In the genomic region with DNA sequence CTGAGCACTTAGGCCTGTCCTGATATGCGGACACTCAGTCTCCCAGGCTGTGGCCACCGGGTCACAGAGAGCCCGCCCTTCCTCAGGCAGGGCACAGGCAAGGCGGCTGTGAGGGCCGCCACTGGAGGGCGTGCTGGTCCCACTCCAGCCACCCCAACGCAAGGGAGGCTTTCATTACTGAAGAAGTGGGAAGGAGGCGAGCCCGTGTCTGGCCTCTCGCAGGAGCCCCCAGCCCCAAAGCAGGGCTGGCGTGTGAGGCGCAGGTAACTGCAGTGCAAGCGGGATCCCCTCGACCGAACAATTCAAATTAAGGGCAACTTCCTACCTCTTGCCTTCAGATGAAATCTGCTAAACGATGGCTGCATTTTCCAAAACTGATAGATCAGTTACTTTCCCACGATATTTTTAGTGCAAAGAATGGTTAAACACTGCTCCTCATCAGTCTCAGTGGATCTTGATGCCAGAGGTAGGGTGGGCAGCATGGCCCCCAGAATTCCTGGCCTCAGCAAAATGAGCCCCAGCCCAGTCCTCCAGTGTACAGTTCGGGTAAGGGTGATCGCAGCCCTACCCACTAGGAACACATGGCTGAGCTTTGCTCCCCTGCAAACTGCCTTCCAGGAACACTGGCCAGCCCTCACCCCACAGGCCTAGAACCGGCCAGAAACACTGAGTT, we compare ENCODE assay signal across 8 cellular contexts.
DNase-seq lines count a peak whose midpoint lies in the region; ATAC-seq and TF ChIP-seq lines count a peak whose summit lies in the region.

No MANE protein-coding gene starts in this region.

- H3K27ac Mint-ChIP-seq in MCF 10A (ENCODE audit: low read depth, unreplicated experiment) (no peak overlapping the region), nephron (peak overlapping the region in 1 of 3 experiments; percentile 26)

- TF ChIP-seq CTCF in MCF 10A (IDR thresholded peaks at IDR 0.05; ENCODE audit: unreplicated experiment): peak; percentile 83
- no peak for TF ChIP-seq CTCF in breast epithelium (IDR thresholded peaks at IDR 0.05)
- TF ChIP-seq CTCF in nephron (IDR thresholded peaks at IDR 0.05; ENCODE audit: unreplicated experiment in 3 of 3): peak; percentile 45 to 70 (median 51)

- intact Hi-C loops in MCF 10A (cut with micrococcal nuclease) (loop anchor here (1.0 to 10.0 kb wide), 3 partner anchors 30 to 252 kb away; no protein-coding TSS in a partner anchor), breast epithelium (cut with DNase I; ENCODE audit: low total_unique reads) (loop anchor here (10.0 kb wide), 1 partner anchor 392 kb away; a partner anchor contains a TSS), aorta (cut with DNase I) (no loop called here)

- CTCF ChIA-PET in MCF 10A (lab: Yijun Ruan, JAX): interaction anchor here (0.6 to 2.0 kb wide), 7 partner anchors 9 to 388 kb away, joined by 3 to 5 read pairs (median 3); no protein-coding TSS in a partner anchor

- BruUV-seq in MCF 10A (replicated peaks; lab: Mats Ljungman, UMichigan): no TSS peak

- DNase-seq in MCF 10A (ENCODE audit: unreplicated experiment) (peak; percentile 72), breast epithelium (ENCODE audit: low spot score in 2 of 2) (no peak), NCI-H510A (lab: John Stamatoyannopoulos, UW) (peak; percentile 57), cerebellar cortex (ENCODE audit: low spot score) (peak; percentile 22), aorta (no peak)

- H3K4me1 ChIP-seq in breast epithelium (no peaks in the 10 kb centered on the region), aorta (ENCODE audit: control insufficient read depth in 1 of 2, insufficient read depth in 2 of 2, low read length in 2 of 2) (no peaks in the 10 kb centered on the region)

- no peaks in the 10 kb centered on the region for H3K27me3 Mint-ChIP-seq in MCF 10A (ENCODE audit: insufficient read depth, unreplicated experiment)
- peaks cover 43% of the 10 kb centered on the region for H3K27me3 Mint-ChIP-seq in nephron (ENCODE audit: low read depth)

- POLR2A ChIA-PET in MCF 10A (lab: Yijun Ruan, JAX): no interaction called here

- no peak for TF ChIP-seq POLR2A in breast epithelium (IDR thresholded peaks at IDR 0.05)

- WGBS in aorta, 2 donors: 79 to 82% methylated on average over 20 of the region's 20 CpGs

- H3K36me3 ChIP-seq in breast epithelium (no peaks in the 10 kb centered on the region), aorta (ENCODE audit: control insufficient read depth in 1 of 2, insufficient read depth in 2 of 2, low read length in 1 of 2) (no peaks in the 10 kb centered on the region)

- H3K36me3 Mint-ChIP-seq in MCF 10A (ENCODE audit: insufficient read depth, unreplicated experiment) (no peaks in the 10 kb centered on the region), nephron (ENCODE audit: low read depth) (no peaks in the 10 kb centered on the region)

- no peaks in the 10 kb centered on the region for H3K9me3 ChIP-seq in breast epithelium
- no peaks in the 10 kb centered on the region for H3K9me3 ChIP-seq in aorta (ENCODE audit: control insufficient read depth, low read length)

- no peak overlapping the region for H3K27ac ChIP-seq in breast epithelium
- no peak overlapping the region for H3K27ac ChIP-seq in aorta (ENCODE audit: low read depth in 1 of 2, low read length in 2 of 2)

- H3K4me3 Mint-ChIP-seq in MCF 10A (ENCODE audit: unreplicated experiment) (no peak overlapping the region), nephron (no peak overlapping the region)

- H3K9me3 Mint-ChIP-seq in MCF 10A (ENCODE audit: unreplicated experiment) (no peaks in the 10 kb centered on the region), nephron (no peaks in the 10 kb centered on the region)

- H3K27me3 ChIP-seq in breast epithelium: no peaks in the 10 kb centered on the region
- H3K27me3 ChIP-seq in aorta (ENCODE audit: control insufficient read depth in 1 of 2, insufficient read depth in 2 of 2, low read length in 1 of 2): no peaks in the 10 kb centered on the region

- H3K4me3 ChIP-seq in breast epithelium (no peak overlapping the region), aorta (ENCODE audit: low read length in 2 of 2) (no peak overlapping the region)

- H3K4me1 Mint-ChIP-seq in MCF 10A (ENCODE audit: insufficient read depth, unreplicated experiment) (peaks cover 17% of the 10 kb centered on the region), nephron (peaks cover 27% of the 10 kb centered on the region)

- ATAC-seq in aorta (ENCODE audit: low FRiP score) (no peak), GM21528 (IDR thresholded peaks at IDR 0.05; ENCODE audit: low FRiP score, unreplicated experiment) (no peak), GM18498 (IDR thresholded peaks at IDR 0.05; ENCODE audit: unreplicated experiment) (no peak)

Comparison
In these comparisons a context has a peak if more than half of its experiments do, and no peak if none do; other contexts are left out.
1. DNase-seq: peak in MCF 10A (single experiment), NCI-H510A (single experiment) and cerebellar cortex (single experiment); none in breast epithelium (0 of 2) and aorta (0 of 2).
2. CTCF ChIP-seq: peak in MCF 10A (single experiment) and nephron (3 of 3); none in breast epithelium (0 of 3).
3. intact Hi-C loops: an anchor here in MCF 10A (1.0 to 10.0 kb wide) and breast epithelium (10.0 kb wide); none called in aorta.